8 cellular contexts compared by ENCODE assay signal in genomic region chr17:57902800-57903759, GRCh38. TPM values are rescaled to one million over a fixed set of nuclear protein-coding genes. Genes with fewer than 3 reads are reported as not detected.
A peak's percentile ranks its signal among the peaks of the same experiment; 100 is the strongest.
DNase-seq lines count a peak whose midpoint lies in the region; ATAC-seq and TF ChIP-seq lines count a peak whose summit lies in the region.
"Had no signal": no experiment of that assay in that cellular context is flagged by ENCODE, and none has a peak within 500 bp of the region (broad histone marks: within the 10 kb centered on the region; RNA-seq: fewer than 3 reads in every experiment).

No MANE protein-coding gene starts in this region.

- TF ChIP-seq CTCF in WTC11 (IDR thresholded peaks at IDR 0.05) = no peak
- TF ChIP-seq CTCF in sigmoid colon (IDR thresholded peaks at IDR 0.05) = no peak

- peak; percentile 65 for ATAC-seq in GM18517 (IDR thresholded peaks at IDR 0.05; ENCODE audit: unreplicated experiment)
- peak; percentile 65 for ATAC-seq in HG02852 (IDR thresholded peaks at IDR 0.05; ENCODE audit: unreplicated experiment)
- ATAC-seq in WTC11 = no peak
- ATAC-seq in left ventricle myocardium superior = peak; percentile 67
- no peak for ATAC-seq in GM18867 (IDR thresholded peaks at IDR 0.05; ENCODE audit: unreplicated experiment)

- no peaks in the 10 kb centered on the region for H3K36me3 Mint-ChIP-seq in WTC11

- peaks cover 59% of the 10 kb centered on the region for H3K4me1 Mint-ChIP-seq in WTC11

- WGBS in sigmoid colon, 2 donors = 30 to 57% methylated on average over 5 of the region's 5 CpGs

- H3K27ac ChIP-seq in sigmoid colon = peak overlapping the region; percentile 82 to 100 (median 97)
- H3K27ac ChIP-seq: cardiac muscle cell had no signal

- H3K4me3 ChIP-seq in sigmoid colon = no peak overlapping the region
- H3K4me3 ChIP-seq: cardiac muscle cell had no signal

- H3K9me3 ChIP-seq in sigmoid colon = no peaks in the 10 kb centered on the region

- H3K4me1 ChIP-seq in sigmoid colon = peaks cover 0 to 100% (median 95%) of the 10 kb centered on the region in 4 donors

- intact Hi-C loops in left ventricle myocardium superior (cut with micrococcal nuclease) (no loop called here), sigmoid colon (cut with DNase I) (no loop called here)

- peak in 1 of 4 donors; percentile 10 for TF ChIP-seq EP300 in sigmoid colon (IDR thresholded peaks at IDR 0.05)

- TF ChIP-seq POLR2A in sigmoid colon (IDR thresholded peaks at IDR 0.05) = no peak

- no peaks in the 10 kb centered on the region for H3K36me3 ChIP-seq in sigmoid colon
- H3K36me3 ChIP-seq: cardiac muscle cell had no signal

- H3K27me3 ChIP-seq in sigmoid colon = no peaks in the 10 kb centered on the region
- H3K27me3 ChIP-seq: cardiac muscle cell had no signal

- peak; percentile 76 for DNase-seq in NCI-H187 treated with DMSO at 0.1 percent for 48 hours (lab: John Stamatoyannopoulos, UW)
- no peak for DNase-seq in WTC11 (ENCODE audit: low spot score)
- peak; percentile 92 for DNase-seq in left ventricle myocardium superior
- peak; percentile 94 for DNase-seq in sigmoid colon

- CTCF ChIA-PET in WTC11 (lab: Charles Lee) = interaction anchor here (0.7 to 3.1 kb wide), 7 partner anchors 10 to 114 kb away, joined by 3 to 33 read pairs (median 7); partner anchors contain the start of gene CUEDC1

- H3K27me3 Mint-ChIP-seq in WTC11 (ENCODE audit: low read depth) = no peaks in the 10 kb centered on the region

- peak overlapping the region; percentile 71; the same call in 1 of the 2 replicates for H3K27ac Mint-ChIP-seq in WTC11

- POLR2A ChIA-PET in WTC11 (lab: Charles Lee) = no interaction called here

- H3K9me3 Mint-ChIP-seq in WTC11 = no peaks in the 10 kb centered on the region

- H3K4me3 Mint-ChIP-seq in WTC11 = no peak overlapping the region

TF ChIP-seq in WTC11, 78 proteins besides CTCF, POLR2A, EP300 and RAD21:
- peak; percentile 61 for TF ChIP-seq GABPB1 (CRISPR knock-in tag; IDR thresholded peaks at IDR 0.05)
- no peak for TF ChIP-seq NFATC4 (CRISPR knock-in tag; IDR thresholded peaks at IDR 0.05)
- no peak for TF ChIP-seq CBFB (CRISPR knock-in tag; IDR thresholded peaks at IDR 0.05; ENCODE audit: low read depth)
- TF ChIP-seq MLX (CRISPR knock-in tag; IDR thresholded peaks at IDR 0.05) = no peak
- 0 out of 2 replicates have a peak, but pooled peaks have one; percentile 20 for TF ChIP-seq PREB (CRISPR knock-in tag; IDR thresholded peaks at IDR 0.05; ENCODE audit: borderline replicate concordance)

RNA-seq across cellular contexts. Expression of gene CUEDC1, which starts 52.1 kb away (rescaled TPM):
- total RNA-seq in WTC11 (2021) (6.5 to 12.2 TPM (median 9.4 TPM) in 3 replicates), left ventricle myocardium superior (55.0 TPM), sigmoid colon (10 to 100 TPM; 29.5 to 64.0 (median 33.7) TPM)
- polyA plus RNA-seq in sigmoid colon = 10 to 100 TPM in 2 of 3 donors, 1 to 10 TPM in 1; 3.0 to 20.0 (median 11.4) TPM

RNA-seq across cellular contexts. Expression of gene MRPS23, which starts 53.2 kb away (rescaled TPM):
- total RNA-seq in WTC11 (2021) (57.9 to 65.3 TPM (median 58.1 TPM) in 3 replicates), left ventricle myocardium superior (86.3 TPM), sigmoid colon (10 to 100 TPM in 3 of 4 donors, 1 to 10 TPM in 1; 9.5 to 15.1 (median 13.3) TPM)
- polyA plus RNA-seq in sigmoid colon = 10 to 100 TPM; 16.6 to 43.9 (median 17.4) TPM

Comparison
In these comparisons a context has a peak if more than half of its experiments do, and no peak if none do; other contexts are left out.
1. ATAC-seq: peak in GM18517 (single experiment), HG02852 (single experiment) and left ventricle myocardium superior (single experiment); none in WTC11 (single experiment) and GM18867 (single experiment).